35 cellular contexts compared by ENCODE assay signal in the genomic region with DNA sequence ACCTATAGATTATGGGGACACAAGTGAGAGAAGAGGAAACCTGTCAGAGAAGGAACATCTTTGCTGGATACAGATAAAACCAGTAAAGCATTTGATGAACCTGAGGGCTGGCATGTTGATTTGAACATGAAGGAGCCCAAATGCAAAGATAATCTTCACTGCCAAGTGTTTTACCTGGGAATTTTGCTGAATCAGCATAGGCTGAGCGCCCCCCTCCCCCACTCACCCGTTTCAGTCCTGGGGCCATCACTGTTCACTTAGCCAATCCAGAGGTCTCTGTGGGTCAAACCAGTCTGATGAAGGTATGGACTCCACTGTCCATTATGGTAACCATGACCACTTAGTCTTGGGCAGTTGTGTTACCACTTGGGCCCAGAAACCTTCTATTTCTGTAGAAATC.
DNase-seq lines count a peak whose midpoint lies in the region; ATAC-seq, FAIRE-seq and TF ChIP-seq lines count a peak whose summit lies in the region.
"Had no signal": no experiment of that assay in that cellular context is flagged by ENCODE, and none has a peak within 500 bp of the region (broad histone marks: within the 10 kb centered on the region; RNA-seq: fewer than 3 reads in every experiment).

No MANE protein-coding gene starts in this region.

- ATAC-seq in HepG2, result no peak
- ATAC-seq in right lobe of liver, result no peak
- no peak for ATAC-seq in IMR-90 (ENCODE audit: low read depth)
- no peak for ATAC-seq in K562
- no peak for ATAC-seq in GM18907 (IDR thresholded peaks at IDR 0.05; ENCODE audit: unreplicated experiment)
- ATAC-seq in GM21717 (IDR thresholded peaks at IDR 0.05; ENCODE audit: unreplicated experiment), result no peak
- ATAC-seq: A549; CD8-positive, alpha-beta T cell had no signal

- H2AFZ ChIP-seq in HepG2 (ENCODE audit: low read length) (no peak overlapping the region), IMR-90 (replicated peaks; ENCODE audit: low read length, poor library complexity) (no peak overlapping the region), K562 (ENCODE audit: low read depth, low read length) (no peak overlapping the region), H1 (ENCODE audit: low read length) (no peak overlapping the region)

- no peak for FAIRE-seq in HepG2 (lab: Jason Lieb, UNC)
- FAIRE-seq in K562 (lab: Jason Lieb, UNC), result no peak
- no peak for FAIRE-seq in H1 (lab: Jason Lieb, UNC)
- FAIRE-seq: A204.1, A549, D721Med had no signal

- no peak overlapping the region for H2AK5ac ChIP-seq in IMR-90 (ENCODE audit: low read depth, low read length)
- H2AK5ac ChIP-seq in H1 (ENCODE audit: low read depth, low read length), result no peak overlapping the region

- H4K91ac ChIP-seq in IMR-90 (ENCODE audit: insufficient read depth, low read depth, low read length) (no peak overlapping the region), H1 (replicated peaks; ENCODE audit: insufficient read length, low read length) (no peak overlapping the region)

- H2BK5ac ChIP-seq in IMR-90 (ENCODE audit: low read depth, low read length, poor library complexity, severe bottlenecking) (no peak overlapping the region), H1 (ENCODE audit: low read depth, low read length) (no peak overlapping the region)

- H3K36me3 ChIP-seq in HepG2 (replicated peaks in 1 of 2; ENCODE audit: control insufficient read depth in 1 of 2, insufficient read depth in 2 of 2, low read length in 2 of 2), result no peaks in the 10 kb centered on the region
- no peaks in the 10 kb centered on the region for H3K36me3 ChIP-seq in right lobe of liver
- no peaks in the 10 kb centered on the region for H3K36me3 ChIP-seq in IMR-90 (ENCODE audit: control insufficient read depth, insufficient read depth, low read length)
- H3K36me3 ChIP-seq in K562 (ENCODE audit: control insufficient read depth, insufficient read depth, low read length), result no peaks in the 10 kb centered on the region
- H3K36me3 ChIP-seq in H1 (ENCODE audit: control insufficient read depth in 2 of 4, insufficient read depth in 4 of 4, low read length in 3 of 4), result no peaks in the 10 kb centered on the region
- H3K36me3 ChIP-seq: BE2C; BLaER1; BLaER1 treated with 17β-estradiol and CSF1 and Interleukin-3, amounts not matched to agents 10 nM and 100 nM had no signal

- no peak overlapping the region for H3K56ac ChIP-seq in IMR-90 (ENCODE audit: extremely low read depth, insufficient read depth, low read length)
- no peak overlapping the region for H3K56ac ChIP-seq in H1 (replicated peaks; ENCODE audit: insufficient read length, low read depth, low read length)

- TF ChIP-seq EP300 in HepG2 (IDR thresholded peaks at IDR 0.05; ENCODE audit: low read depth in 2 of 2, low read length in 2 of 2) (no peak), HepG2 (CRISPR knock-in tag; IDR thresholded peaks at IDR 0.05; ENCODE audit: borderline replicate concordance) (no peak), K562 (IDR thresholded peaks at IDR 0.05; ENCODE audit: low read length) (no peak), H1 (IDR thresholded peaks at IDR 0.05; ENCODE audit: borderline replicate concordance in 1 of 2, low read depth in 2 of 2, low read length in 2 of 2) (no peak)

- H3K27ac ChIP-seq in HepG2 (ENCODE audit: extremely low read length, insufficient read depth, low read length), result no peak overlapping the region
- H3K27ac ChIP-seq in right lobe of liver, result no peak overlapping the region
- no peak overlapping the region for H3K27ac ChIP-seq in IMR-90 (ENCODE audit: insufficient read depth, low read length)
- no peak overlapping the region for H3K27ac ChIP-seq in K562 (ENCODE audit: extremely low read depth, low read depth, low read length)
- H3K27ac ChIP-seq in H1 (ENCODE audit: low read depth, low read length), result no peak overlapping the region
- H3K27ac ChIP-seq: 22Rv1; A549; BLaER1; BLaER1 treated with 17β-estradiol and CSF1 and Interleukin-3, amounts not matched to agents 10 nM and 100 nM; C4-2B had no signal

- dilution Hi-C loops in IMR-90 (cut with HindIII; ENCODE audit: low sequenced_read_pairs, unreplicated experiment), result no loop called here

- no peak overlapping the region for H4K5ac ChIP-seq in IMR-90 (ENCODE audit: low read depth, low read length)
- no peak overlapping the region for H4K5ac ChIP-seq in H1 (ENCODE audit: insufficient read length, low read depth, low read length)

- H3K4me1 ChIP-seq in HepG2 (ENCODE audit: insufficient read depth, low read length) (no peaks in the 10 kb centered on the region), right lobe of liver (no peaks in the 10 kb centered on the region), IMR-90 (ENCODE audit: control insufficient read depth, insufficient read depth, low read length) (no peaks in the 10 kb centered on the region), K562 (replicated peaks in 1 of 2; ENCODE audit: control insufficient read depth in 2 of 2, insufficient read depth in 2 of 2, low read length in 2 of 2) (no peaks in the 10 kb centered on the region), H1 (replicated peaks in 1 of 4; ENCODE audit: control insufficient read depth in 3 of 4, insufficient read depth in 4 of 4, low read length in 3 of 4) (no peaks in the 10 kb centered on the region)
- H3K4me1 ChIP-seq: A549; BE2C; BLaER1; BLaER1 treated with 17β-estradiol and CSF1 and Interleukin-3, amounts not matched to agents 10 nM and 100 nM; Caco-2 had no signal

- H3K18ac ChIP-seq in IMR-90 (ENCODE audit: low read depth, low read length) (no peak overlapping the region), H1 (ENCODE audit: extremely low read depth, low read length) (no peak overlapping the region)

- H3K27me3 ChIP-seq in HepG2 (ENCODE audit: control insufficient read depth in 1 of 2, insufficient read depth in 2 of 2, low read length in 2 of 2), result no peaks in the 10 kb centered on the region
- no peaks in the 10 kb centered on the region for H3K27me3 ChIP-seq in right lobe of liver
- no peaks in the 10 kb centered on the region for H3K27me3 ChIP-seq in IMR-90 (ENCODE audit: control insufficient read depth, insufficient read depth, low read length)
- H3K27me3 ChIP-seq in K562 (ENCODE audit: control insufficient read depth in 2 of 2, insufficient read depth in 2 of 2, low read length in 2 of 2), result no peaks in the 10 kb centered on the region
- H3K27me3 ChIP-seq in H1 (replicated peaks in 1 of 4; ENCODE audit: control insufficient read depth in 3 of 4, extremely low read depth in 1 of 4, insufficient read depth in 3 of 4, low read length in 3 of 4), result no peaks in the 10 kb centered on the region
- H3K27me3 ChIP-seq: BE2C; BLaER1; BLaER1 treated with 17β-estradiol and CSF1 and Interleukin-3, amounts not matched to agents 10 nM and 100 nM had no signal

- H3K23ac ChIP-seq in IMR-90 (ENCODE audit: low read depth, low read length) (no peak overlapping the region), H1 (ENCODE audit: insufficient read length) (no peak overlapping the region)

- WGBS in HepG2 (ENCODE audit: low lambda C conversion rate), result 0% methylated on average over 2 of the region's 2 CpGs
- WGBS in right lobe of liver (ENCODE audit: insufficient coverage, low coverage, low lambda C conversion rate, missing lambda C conversion rate), result no CpG with 5 or more reads among the region's 2 CpGs
- no CpG with 5 or more reads among the region's 2 CpGs for WGBS in IMR-90 (ENCODE audit: extremely low coverage in 2 of 2, insufficient read length in 1 of 2), 2 experiments
- WGBS in K562 (ENCODE audit: insufficient coverage, low coverage, missing lambda C conversion rate), result 0% methylated on average over 2 of the region's 2 CpGs
- WGBS in H1 (ENCODE audit: extremely low coverage in 1 of 2, insufficient coverage in 1 of 2, insufficient read length in 1 of 2, insufficient replicate concordance in 2 of 2, low coverage in 1 of 2, low lambda C conversion rate in 2 of 2, missing lambda C conversion rate in 1 of 2), 2 experiments, result 92% methylated on average over 2 of the region's 2 CpGs; no CpG with 5 or more reads in 1 of the 2 experiments

- H4K8ac ChIP-seq in IMR-90 (ENCODE audit: low read depth in 2 of 2, low read length in 2 of 2) (no peak overlapping the region), H1 (ENCODE audit: extremely low read depth, insufficient read depth, low read length) (no peak overlapping the region)

- H3K14ac ChIP-seq in IMR-90 (replicated peaks; ENCODE audit: low read depth, low read length) (no peak overlapping the region), H1 (ENCODE audit: insufficient read length) (no peak overlapping the region)

- no peak for TF ChIP-seq CTCF in HepG2 (CRISPR knock-in tag; IDR thresholded peaks at IDR 0.05)
- TF ChIP-seq CTCF in right lobe of liver (IDR thresholded peaks at IDR 0.05), result no peak
- TF ChIP-seq CTCF in IMR-90 (conservative IDR thresholded peaks at IDR 0.05; ENCODE audit: low read depth, low read length), result no peak
- no peak for TF ChIP-seq CTCF in K562 (IDR thresholded peaks at IDR 0.05 in 2 of 3, conservative IDR thresholded peaks at IDR 0.05 in 1 of 3; ENCODE audit: insufficient read depth in 2 of 3, low read depth in 1 of 3, low read length in 3 of 3)
- no peak for TF ChIP-seq CTCF in H1 (IDR thresholded peaks at IDR 0.05; ENCODE audit: control extremely low read depth in 1 of 3, insufficient read depth in 1 of 3, low read depth in 1 of 3, low read length in 3 of 3)

- no peaks in the 10 kb centered on the region for H3K23me2 ChIP-seq in H1 (ENCODE audit: low read depth, low read length)

- no peak overlapping the region for H3K4me2 ChIP-seq in HepG2 (ENCODE audit: low read depth, low read length)
- H3K4me2 ChIP-seq in IMR-90 (ENCODE audit: low read depth, low read length), result no peak overlapping the region
- no peak overlapping the region for H3K4me2 ChIP-seq in K562 (ENCODE audit: insufficient read depth, low read length)
- H3K4me2 ChIP-seq in H1 (ENCODE audit: insufficient read depth in 1 of 2, low read depth in 2 of 2, low read length in 2 of 2), result no peak overlapping the region
- H3K4me2 ChIP-seq: A549; BLaER1; BLaER1 treated with 17β-estradiol and CSF1 and Interleukin-3, amounts not matched to agents 10 nM and 100 nM had no signal

- no peak for DNase-seq in HepG2 (ENCODE audit: low spot score)
- no peak for DNase-seq in right lobe of liver
- no peak for DNase-seq in IMR-90
- DNase-seq in K562 (ENCODE audit: extremely low read depth in 1 of 4, low spot score in 3 of 4), result no peak
- DNase-seq in H1 (ENCODE audit: low read depth in 1 of 2, low spot score in 2 of 2), result no peak
- no peak for DNase-seq in DMS114 treated with DMSO at 0.1 percent for 48 hours (lab: John Stamatoyannopoulos, UW; ENCODE audit: unreplicated experiment)
- DNase-seq: 8988T; ACHN; AML-193; BE2C; C1 segment of cervical spinal cord; Caco-2; Calu3; CD4-positive, alpha-beta memory T cell; CD4-positive, alpha-beta T cell; CD4-positive, CD25-positive, alpha-beta regulatory T cell; CD8-positive, alpha-beta memory T cell; CD8-positive, alpha-beta T cell; COR-L47; DMS 273 treated with DMSO at 0.1 percent for 48 hours; DMS153; DMS53; DMS79; DMS79 treated with DMSO at 0.1 percent for 48 hours; DND-41; EL had no signal

- no peak overlapping the region for H2AK9ac ChIP-seq in IMR-90 (replicated peaks; ENCODE audit: low read depth, low read length, poor library complexity)

- H3K79me1 ChIP-seq in IMR-90 (ENCODE audit: low read depth in 1 of 2, low read length in 2 of 2) (no peaks in the 10 kb centered on the region), H1 (ENCODE audit: low read depth, low read length) (no peaks in the 10 kb centered on the region)

- intact Hi-C loops in HepG2 (cut with micrococcal nuclease; ENCODE audit: unreplicated experiment) (no loop called here), right lobe of liver (cut with DNase I) (no loop called here), IMR-90 (cut with micrococcal nuclease) (no loop called here), K562 (cut with micrococcal nuclease) (no loop called here)

- no peak overlapping the region for H2BK120ac ChIP-seq in IMR-90 (ENCODE audit: low read depth, low read length)
- no peak overlapping the region for H2BK120ac ChIP-seq in H1 (replicated peaks; ENCODE audit: low read depth, low read length)

- no peak overlapping the region for H2BK12ac ChIP-seq in H1 (ENCODE audit: low read depth, low read length)

- H3K79me2 ChIP-seq in HepG2 (ENCODE audit: insufficient read depth, low read length), result no peaks in the 10 kb centered on the region
- no peaks in the 10 kb centered on the region for H3K79me2 ChIP-seq in K562 (ENCODE audit: control insufficient read depth, insufficient read depth, low read length)
- H3K79me2 ChIP-seq in H1 (ENCODE audit: control insufficient read depth in 1 of 2, insufficient read depth in 2 of 2, low read length in 2 of 2), result no peaks in the 10 kb centered on the region

- POLR2A ChIA-PET in HepG2 (lab: Yijun Ruan, JAX), result no interaction called here
- POLR2A ChIA-PET in IMR-90 (lab: Charles Lee; ENCODE audit: unreplicated experiment), result no interaction called here
- POLR2A ChIA-PET in K562 (lab: Yijun Ruan, JAX), result no interaction called here
- POLR2A ChIA-PET in H1 (lab: Charles Lee; ENCODE audit: partially characterized antibody), result no interaction called here

- H3K9me1 ChIP-seq in IMR-90 (ENCODE audit: insufficient read depth, low read length) (no peaks in the 10 kb centered on the region), K562 (ENCODE audit: control insufficient read depth, insufficient read depth, low read length) (no peaks in the 10 kb centered on the region)

- H3K4me3 ChIP-seq in HepG2 (replicated peaks in 1 of 3; ENCODE audit: insufficient read depth in 1 of 3, low read depth in 2 of 3, low read length in 3 of 3) (no peak overlapping the region), right lobe of liver (no peak overlapping the region), IMR-90 (ENCODE audit: insufficient read depth, low read depth, low read length) (no peak overlapping the region), K562 (no peak overlapping the region), H1 (ENCODE audit: extremely low read depth in 1 of 4, insufficient read depth in 2 of 4, low read depth in 3 of 4, low read length in 4 of 4) (no peak overlapping the region)
- H3K4me3 ChIP-seq: A549; BLaER1; BLaER1 treated with 17β-estradiol and CSF1 and Interleukin-3, amounts not matched to agents 10 nM and 100 nM had no signal

- H3K9me3 ChIP-seq in HepG2 (ENCODE audit: low read length) (peaks cover 62% of the 10 kb centered on the region), right lobe of liver (no peaks in the 10 kb centered on the region), IMR-90 (ENCODE audit: control insufficient read depth, insufficient read depth, low read length) (peaks cover 1% of the 10 kb centered on the region; the same call in 1 of the 2 replicates), K562 (replicated peaks; ENCODE audit: control insufficient read depth, insufficient read depth, low read depth, low read length) (no peaks in the 10 kb centered on the region), H1 (ENCODE audit: insufficient read depth in 2 of 2, low read depth in 1 of 2, low read length in 1 of 2) (no peaks in the 10 kb centered on the region)
- H3K9me3 ChIP-seq: A549; BE2C; BLaER1; BLaER1 treated with 17β-estradiol and CSF1 and Interleukin-3, amounts not matched to agents 10 nM and 100 nM; Caco-2 had no signal

- TF ChIP-seq POLR2A in HepG2 (IDR thresholded peaks at IDR 0.05; ENCODE audit: insufficient read depth in 1 of 2, low read depth in 2 of 2, low read length in 2 of 2) (no peak), right lobe of liver (IDR thresholded peaks at IDR 0.05) (no peak), IMR-90 (IDR thresholded peaks at IDR 0.05; ENCODE audit: low read depth, low read length) (no peak), K562 (conservative IDR thresholded peaks at IDR 0.05) (no peak), H1 (IDR thresholded peaks at IDR 0.05; ENCODE audit: control extremely low read depth in 1 of 2, low read depth in 2 of 2, low read length in 2 of 2) (no peak)

- TF ChIP-seq RAD21 in HepG2 (CRISPR knock-in tag; IDR thresholded peaks at IDR 0.05) (no peak), IMR-90 (IDR thresholded peaks at IDR 0.05; ENCODE audit: low read length) (no peak), K562 (CRISPR knock-in tag; conservative IDR thresholded peaks at IDR 0.05 in 1 of 2, IDR thresholded peaks at IDR 0.05 in 1 of 2) (no peak), H1 (IDR thresholded peaks at IDR 0.05 in 1 of 2, conservative IDR thresholded peaks at IDR 0.05 in 1 of 2; ENCODE audit: low read depth in 2 of 2, low read length in 2 of 2) (no peak)

- no peak overlapping the region for H3K4ac ChIP-seq in IMR-90 (ENCODE audit: low read depth, low read length)
- H3K4ac ChIP-seq in H1 (replicated peaks; ENCODE audit: insufficient read length, low read depth, low read length), result no peak overlapping the region

- in situ Hi-C loops in HepG2 (cut with HindIII; ENCODE audit: extremely low pct_ligation_motif_present, low pct_unique_long_range_greater_than_20kb), result no loop called here
- in situ Hi-C loops in IMR-90 (cut with MboI; ENCODE audit: low sequenced_read_pairs), result no loop called here
- in situ Hi-C loops in K562 (cut with MboI), result no loop called here

- H2BK15ac ChIP-seq in IMR-90 (ENCODE audit: low read depth, low read length) (no peak overlapping the region), H1 (ENCODE audit: low read length) (no peak overlapping the region)

- H2BK20ac ChIP-seq in IMR-90 (ENCODE audit: low read depth, low read length), result no peak overlapping the region
- no peak overlapping the region for H2BK20ac ChIP-seq in H1 (ENCODE audit: low read length)

- H4K20me1 ChIP-seq in HepG2 (ENCODE audit: insufficient read depth, low read length) (no peaks in the 10 kb centered on the region), IMR-90 (ENCODE audit: insufficient read depth, low read length) (no peaks in the 10 kb centered on the region), K562 (replicated peaks; ENCODE audit: control insufficient read depth, insufficient read depth, low read length) (no peaks in the 10 kb centered on the region), H1 (replicated peaks in 1 of 2; ENCODE audit: control insufficient read depth in 1 of 2, insufficient read depth in 2 of 2, low read length in 2 of 2) (no peaks in the 10 kb centered on the region)
- H4K20me1 ChIP-seq: BLaER1; BLaER1 treated with 17β-estradiol and CSF1 and Interleukin-3, amounts not matched to agents 10 nM and 100 nM had no signal

- CTCF ChIA-PET in HepG2 (lab: Yijun Ruan, JAX; ENCODE audit: low intra/inter-chr PET ratio, low total read pairs), result no interaction called here
- CTCF ChIA-PET in IMR-90 (lab: Yijun Ruan, JAX), result no interaction called here
- CTCF ChIA-PET in K562 (lab: Yijun Ruan, JAX; ENCODE audit: low intra/inter-chr PET ratio), result no interaction called here
- CTCF ChIA-PET in H1 (lab: Charles Lee; ENCODE audit: partially characterized antibody), result no interaction called here

- BruUV-seq in HepG2 (replicated peaks; lab: Mats Ljungman, UMichigan), result no TSS peak
- no TSS peak for BruUV-seq in IMR-90 (replicated peaks; lab: Mats Ljungman, UMichigan)
- no TSS peak for BruUV-seq in K562 (replicated peaks; lab: Mats Ljungman, UMichigan)

- H3K9ac ChIP-seq in HepG2 (ENCODE audit: insufficient read depth, low read depth, low read length) (no peak overlapping the region), IMR-90 (ENCODE audit: low read depth, low read length) (no peak overlapping the region), K562 (ENCODE audit: insufficient read depth in 1 of 2, low read depth in 2 of 2, low read length in 2 of 2) (no peak overlapping the region), H1 (replicated peaks in 1 of 4; ENCODE audit: extremely low read depth in 1 of 4, low read depth in 3 of 4, low read length in 3 of 4) (no peak overlapping the region)
- H3K9ac ChIP-seq: BLaER1; BLaER1 treated with 17β-estradiol and CSF1 and Interleukin-3, amounts not matched to agents 10 nM and 100 nM had no signal
